Comparison of ENCODE assay signal across 28 cellular contexts in genomic region chr5:116479776-116480675, GRCh38.
DNase-seq lines count a peak whose midpoint lies in the region; ATAC-seq and TF ChIP-seq lines count a peak whose summit lies in the region.
"Had no signal": no experiment of that assay in that cellular context is flagged by ENCODE, and none has a peak within 500 bp of the region (broad histone marks: within the 10 kb centered on the region; RNA-seq: fewer than 3 reads in every experiment).

No MANE protein-coding gene starts in this region.

- TF ChIP-seq POLR2A in breast epithelium (IDR thresholded peaks at IDR 0.05) (no peak), upper lobe of left lung (IDR thresholded peaks at IDR 0.05) (no peak)

- ATAC-seq in left lobe of liver (peak; percentile 63), upper lobe of left lung (ENCODE audit: low FRiP score in 2 of 2) (no peak), HG03175 (IDR thresholded peaks at IDR 0.05; ENCODE audit: unreplicated experiment) (no peak)
- ATAC-seq: A549; activated naive CD4-positive, alpha-beta T cell treated with anti-CD3 and anti-CD28 coated beads, Interleukin-2, amount 50 U/mL, for 72 hours; GM12878 had no signal

- H3K27me3 ChIP-seq in dorsolateral prefrontal cortex (no peaks in the 10 kb centered on the region), breast epithelium (no peaks in the 10 kb centered on the region), upper lobe of left lung (no peaks in the 10 kb centered on the region), A673 (replicated peaks; ENCODE audit: insufficient read depth, low read depth, low read length, poor library complexity) (no peaks in the 10 kb centered on the region)
- H3K27me3 ChIP-seq: ascending aorta, colonic mucosa, testis, vagina had no signal

- H3K9me3 ChIP-seq in breast epithelium (peaks cover 11 to 14% of the 10 kb centered on the region in 2 donors), upper lobe of left lung (peaks cover 0 to 13% (median 9%) of the 10 kb centered on the region in 4 donors), A673 (ENCODE audit: low read depth, low read length, poor library complexity, severe bottlenecking) (peaks cover 6% of the 10 kb centered on the region)
- H3K9me3 ChIP-seq: colonic mucosa, testis, vagina had no signal

- CTCF ChIA-PET in A673 (lab: Charles Lee): no interaction called here

- intact Hi-C loops in dorsolateral prefrontal cortex (cut with DNase I) (no loop called here), breast epithelium (cut with DNase I; ENCODE audit: low total_unique reads) (loop anchor here (10.0 kb wide), 1 partner anchor 725 kb away; no protein-coding TSS in a partner anchor), A673 (cut with micrococcal nuclease; ENCODE audit: unreplicated experiment) (no loop called here)

- H3K4me3 ChIP-seq in AG10803 (ENCODE audit: low read length): no peak overlapping the region
- H3K4me3 ChIP-seq in dorsolateral prefrontal cortex: no peak overlapping the region
- H3K4me3 ChIP-seq in breast epithelium: no peak overlapping the region
- H3K4me3 ChIP-seq in upper lobe of left lung: no peak overlapping the region
- no peak overlapping the region for H3K4me3 ChIP-seq in A673 (ENCODE audit: low read depth, low read length, poor library complexity, severe bottlenecking)
- H3K4me3 ChIP-seq: A549, ascending aorta, colonic mucosa, GM12878, testis, vagina had no signal

- POLR2A ChIA-PET in A673 (lab: Charles Lee; ENCODE audit: low non-redundant PET): no interaction called here

- H3K4me1 ChIP-seq in breast epithelium (no peaks in the 10 kb centered on the region), upper lobe of left lung (peaks cover 0 to 11% (median 0%) of the 10 kb centered on the region in 4 donors), A673 (ENCODE audit: insufficient read depth, low read length, poor library complexity, severe bottlenecking) (no peaks in the 10 kb centered on the region)
- H3K4me1 ChIP-seq: A549, ascending aorta, colonic mucosa, testis, vagina had no signal

- no peak for TF ChIP-seq CTCF in AG10803 (conservative IDR thresholded peaks at IDR 0.05; ENCODE audit: low read length)
- no peak for TF ChIP-seq CTCF in dorsolateral prefrontal cortex (IDR thresholded peaks at IDR 0.05 in 54 of 56, conservative IDR thresholded peaks at IDR 0.05 in 2 of 56; ENCODE audit: low read depth in 1 of 56, partially characterized antibody in 56 of 56)
- no peak for TF ChIP-seq CTCF in breast epithelium (IDR thresholded peaks at IDR 0.05)
- no peak for TF ChIP-seq CTCF in upper lobe of left lung (IDR thresholded peaks at IDR 0.05)
- TF ChIP-seq CTCF in A673 (conservative IDR thresholded peaks at IDR 0.05; ENCODE audit: low read depth, low read length): no peak

- DNase-seq in AG10803 (ENCODE audit: low read depth): peak; percentile 7
- DNase-seq in UCSD-AML1 (lab: John Stamatoyannopoulos, UW; ENCODE audit: unreplicated experiment): peak; percentile 16
- DNase-seq in dorsolateral prefrontal cortex: peak in 5 of 10 donors; percentile 26 to 57 (median 49)
- no peak for DNase-seq in left lobe of liver (ENCODE audit: low spot score)
- no peak for DNase-seq in breast epithelium (ENCODE audit: low spot score in 2 of 2)
- no peak for DNase-seq in upper lobe of left lung
- DNase-seq in A673 (ENCODE audit: low spot score): no peak
- DNase-seq: activated CD4-positive, alpha-beta T cell treated with anti-CD3 and anti-CD28 coated beads, Interleukin-2, amount 50 U/mL, for 48 hours; activated CD4-positive, CD25-positive, alpha-beta regulatory T cell; activated CD8-positive, alpha-beta memory T cell treated with anti-CD3 and anti-CD28 coated beads, Interleukin-2, amount 50 U/mL, for 4 hours; colonic mucosa; DND-41; naive B cell; NCI-H1092; NCI-H2029; NCI-H2227 treated with DMSO at 0.1 percent for 48 hours; retina; stimulated activated CD4-positive, alpha-beta T cell treated with anti-CD3 and anti-CD28 coated beads, Interleukin-12 subunit alpha, Interleukin-12 subunit beta, amount 100 ng/mL, for 4 hours; stimulated activated CD4-positive, alpha-beta T cell treated with anti-CD3 and anti-CD28 coated beads, Interleukin-4, amount 100 ng/mL, for 24 hours; stimulated activated naive CD4-positive, alpha-beta T cell; SW 1271; testis had no signal

- no peak for TF ChIP-seq EP300 in upper lobe of left lung (IDR thresholded peaks at IDR 0.05)

- 62 to 81% methylated on average over 7 of the region's 7 CpGs for WGBS in upper lobe of left lung, 2 donors

- peak overlapping the region in 30 of 59 donors; percentile 0 to 75 (median 36) for H3K27ac ChIP-seq in dorsolateral prefrontal cortex
- H3K27ac ChIP-seq in breast epithelium: no peak overlapping the region
- H3K27ac ChIP-seq in upper lobe of left lung: peak overlapping the region in 1 of 4 donors; percentile 25
- no peak overlapping the region for H3K27ac ChIP-seq in A673 (ENCODE audit: low read depth, low read length, poor library complexity, severe bottlenecking)
- H3K27ac ChIP-seq: A549, ascending aorta, colonic mucosa, testis, vagina had no signal

- no TSS peak for BruUV-seq in A673 (replicated peaks; lab: Mats Ljungman, UMichigan)

- H3K36me3 ChIP-seq in breast epithelium: peaks cover 10% of the 10 kb centered on the region
- peaks cover 0 to 46% (median 10%) of the 10 kb centered on the region in 4 donors for H3K36me3 ChIP-seq in upper lobe of left lung
- no peaks in the 10 kb centered on the region for H3K36me3 ChIP-seq in A673 (ENCODE audit: insufficient read depth, low read length, poor library complexity, severe bottlenecking)

Comparison
In these comparisons a context has a peak if more than half of its experiments do, and no peak if none do; other contexts are left out.
1. DNase-seq: peak in AG10803 (single experiment) and UCSD-AML1 (single experiment); none in left lobe of liver (single experiment), breast epithelium (0 of 2), upper lobe of left lung (0 of 2) and A673 (single experiment).
2. H3K27ac ChIP-seq: peak in dorsolateral prefrontal cortex (30 of 59); none in breast epithelium (0 of 2) and A673 (single experiment).